ENCODE assay signal across 12 cellular contexts in the genomic region with DNA sequence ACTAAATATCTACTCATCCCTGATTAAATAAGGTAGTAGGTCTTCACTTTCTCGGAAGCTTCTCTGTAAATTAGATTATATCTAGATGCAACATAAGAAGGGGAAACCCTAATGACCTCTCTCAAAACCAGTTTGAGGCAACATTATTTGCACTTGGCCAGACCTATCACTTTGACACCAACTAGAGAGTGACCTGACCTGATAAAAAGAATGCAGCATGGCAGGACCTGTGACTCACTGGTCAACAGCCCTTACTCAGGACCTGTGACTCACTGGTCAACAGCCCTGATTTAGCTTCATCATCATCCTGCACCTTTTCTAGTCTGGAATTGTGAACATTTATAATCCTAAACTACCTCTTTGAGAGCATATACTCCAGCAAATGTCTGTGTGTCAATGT.
DNase-seq lines count a peak whose midpoint lies in the region; ATAC-seq and TF ChIP-seq lines count a peak whose summit lies in the region.
"Had no signal": no experiment of that assay in that cellular context is flagged by ENCODE, and none has a peak within 500 bp of the region (broad histone marks: within the 10 kb centered on the region; RNA-seq: fewer than 3 reads in every experiment).

No MANE protein-coding gene starts in this region.

- ATAC-seq in lung (ENCODE audit: insufficient read depth, low FRiP score) (peak; percentile 58), HG02870 (IDR thresholded peaks at IDR 0.05; ENCODE audit: unreplicated experiment) (no peak)
- ATAC-seq: left colon had no signal

- TF ChIP-seq CTCF in lung (IDR thresholded peaks at IDR 0.05; ENCODE audit: control extremely low read depth, extremely low read depth), result no peak

- no peak overlapping the region for H3K27ac ChIP-seq in lung (ENCODE audit: low read depth in 1 of 2, low read length in 1 of 2)

- no peaks in the 10 kb centered on the region for H3K27me3 ChIP-seq in lung (ENCODE audit: control insufficient read depth, insufficient read depth)
- H3K27me3 ChIP-seq: BE2C had no signal

- WGBS in lung, 2 donors, result 74 to 88% methylated on average over 1 of the region's 1 CpG

- H3K4me1 ChIP-seq in lung (ENCODE audit: control insufficient read depth in 2 of 2, insufficient read depth in 2 of 2, low read length in 2 of 2), result no peaks in the 10 kb centered on the region
- H3K4me1 ChIP-seq: BE2C had no signal

- DNase-seq in Caki2 (ENCODE audit: low read depth), result peak; percentile 47
- DNase-seq in LHCN-M2 (ENCODE audit: low read depth), result peak; percentile 73
- DNase-seq in dermis microvascular lymphatic vessel endothelial cell (ENCODE audit: low read depth in 2 of 2), result peak; percentile 30 to 77
- no peak for DNase-seq in lung (ENCODE audit: low spot score)
- no peak for DNase-seq in foreskin melanocyte
- no peak for DNase-seq in NCI-H187 (lab: John Stamatoyannopoulos, UW)
- no peak for DNase-seq in NAMALWA (ENCODE audit: low spot score)
- DNase-seq: activated CD4-positive, alpha-beta T cell treated with anti-CD3 and anti-CD28 coated beads, Interleukin-2, amount 10 ng/mL, durations not matched to agents 7 days and 5 days; BE2C; left colon; NCI-H2029 treated with DMSO at 0.1 percent for 48 hours had no signal

- no peaks in the 10 kb centered on the region for H3K36me3 ChIP-seq in lung (ENCODE audit: control insufficient read depth in 2 of 2, insufficient read depth in 2 of 2, low read length in 2 of 2)
- H3K36me3 ChIP-seq: BE2C had no signal

- peaks cover 0 to 3% of the 10 kb centered on the region in 2 donors for H3K9me3 ChIP-seq in lung (ENCODE audit: control insufficient read depth in 2 of 2, insufficient read depth in 1 of 2, low read length in 1 of 2)
- H3K9me3 ChIP-seq: BE2C had no signal

- H3K4me3 ChIP-seq in lung, result no peak overlapping the region

- in situ Hi-C loops in Caki2 (cut with HindIII; ENCODE audit: low pct_unique_long_range_greater_than_20kb, low sequenced_read_pairs), result no loop called here

Comparison
In these comparisons a context has a peak if more than half of its experiments do, and no peak if none do; other contexts are left out.
1. DNase-seq: peak in Caki2 (single experiment), LHCN-M2 (single experiment) and dermis microvascular lymphatic vessel endothelial cell (2 of 2); none in lung (single experiment), foreskin melanocyte (single experiment), NCI-H187 (0 of 2) and NAMALWA (single experiment).